Comparison of ENCODE assay signal across 9 cellular contexts in the genomic region with DNA sequence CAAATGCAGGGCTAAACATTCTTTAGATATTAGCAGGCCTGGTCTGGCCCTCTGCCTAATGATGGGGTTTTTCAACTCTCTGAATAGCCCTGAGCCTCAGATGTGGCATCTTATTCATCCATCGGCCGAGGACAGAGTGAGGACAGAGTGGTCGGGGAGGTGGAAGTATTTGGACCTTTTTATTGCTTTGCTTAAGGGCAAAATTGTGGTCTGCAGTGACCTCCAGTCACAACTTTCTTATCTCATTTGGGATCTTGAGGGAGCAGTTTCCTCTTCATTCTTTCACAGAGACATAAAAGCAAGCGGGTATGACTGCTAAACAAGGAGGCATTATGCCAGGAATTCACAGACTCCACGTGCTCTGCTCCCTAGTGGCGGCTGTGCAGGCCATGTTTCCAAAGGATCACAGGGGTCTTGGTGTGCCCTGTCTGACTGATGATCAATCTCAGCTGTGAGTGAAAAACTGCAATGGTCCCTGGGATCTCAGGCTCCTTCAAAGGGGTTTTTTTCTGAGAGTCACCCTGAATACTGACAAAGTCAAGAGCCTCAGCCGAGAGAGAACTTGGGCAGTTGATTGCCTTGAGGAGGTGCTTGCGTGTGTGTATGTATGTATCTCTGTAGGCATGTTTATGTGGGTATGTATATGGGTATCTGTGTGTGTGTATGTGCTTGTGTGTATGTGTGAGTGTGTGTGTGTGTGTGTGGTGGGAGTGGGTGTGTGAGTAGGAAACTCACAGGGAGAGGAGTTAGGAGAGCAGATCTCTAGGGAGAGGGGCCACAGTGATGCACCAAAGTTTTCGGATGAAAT. TPM values are rescaled to one million over a fixed set of nuclear protein-coding genes. Genes with fewer than 3 reads are reported as not detected.
DNase-seq lines count a peak whose midpoint lies in the region; ATAC-seq and TF ChIP-seq lines count a peak whose summit lies in the region.
"Had no signal": no experiment of that assay in that cellular context is flagged by ENCODE, and none has a peak within 500 bp of the region (broad histone marks: within the 10 kb centered on the region; RNA-seq: fewer than 3 reads in every experiment).

No MANE protein-coding gene starts in this region.

- peak; percentile 12 to 36; a peak in 2 of 4 replicates for TF ChIP-seq EP300 in SK-N-SH (IDR thresholded peaks at IDR 0.05; ENCODE audit: borderline replicate concordance in 1 of 2, low read depth in 1 of 2, low read length in 1 of 2)

- no peak overlapping the region for H3K14ac ChIP-seq in trophoblast cell (ENCODE audit: low read length)

- no peak overlapping the region for H2BK120ac ChIP-seq in trophoblast cell (ENCODE audit: insufficient read depth, low read length, poor library complexity)

- H3K79me2 ChIP-seq in GM23338 (replicated peaks; ENCODE audit: insufficient read depth), result no peaks in the 10 kb centered on the region
- no peaks in the 10 kb centered on the region for H3K79me2 ChIP-seq in SK-N-SH (ENCODE audit: insufficient read depth)
- no peaks in the 10 kb centered on the region for H3K79me2 ChIP-seq in trophoblast cell (ENCODE audit: control insufficient read depth, insufficient read depth, low read length, poor library complexity)

- H3K4me3 ChIP-seq in GM23338 (no peak overlapping the region), SK-N-SH (ENCODE audit: low read depth in 2 of 2, low read length in 1 of 2) (no peak overlapping the region), fibroblast of pulmonary artery (replicated peaks; ENCODE audit: low read depth, low read length) (no peak overlapping the region), trophoblast cell (ENCODE audit: low read depth, low read length) (no peak overlapping the region)

- peaks cover 2% of the 10 kb centered on the region for H3K79me1 ChIP-seq in trophoblast cell (ENCODE audit: low read length)

- H2AFZ ChIP-seq in GM23338 (no peak overlapping the region; the same call in 1 of the 2 replicates), SK-N-SH (ENCODE audit: low read depth) (peak overlapping the region; percentile 18), trophoblast cell (ENCODE audit: insufficient read depth, low read length, poor library complexity) (no peak overlapping the region)

- H4K91ac ChIP-seq in trophoblast cell (ENCODE audit: low read depth, low read length), result no peak overlapping the region

- peak overlapping the region; percentile 16 for H2BK12ac ChIP-seq in trophoblast cell (ENCODE audit: low read length)

- POLR2A ChIA-PET in SK-N-SH (lab: Yijun Ruan, JAX), result no interaction called here

- H3K9ac ChIP-seq in SK-N-SH (no peak overlapping the region), trophoblast cell (ENCODE audit: low read length) (no peak overlapping the region)

- no peaks in the 10 kb centered on the region for H3K4me1 Mint-ChIP-seq in GM23338
- H3K4me1 Mint-ChIP-seq in stimulated activated naive B cell treated with anti-CD40 and anti-IgM and Interleukin-4, amounts not matched to agents 10 μg/mL and 1 μg/mL and 100 μg/mL, for 72 hours, result no peaks in the 10 kb centered on the region

- H3K27ac Mint-ChIP-seq in GM23338, result no peak overlapping the region
- H3K27ac Mint-ChIP-seq in stimulated activated naive B cell treated with anti-CD40 and anti-IgM and Interleukin-4, amounts not matched to agents 10 μg/mL and 1 μg/mL and 100 μg/mL, for 72 hours, result no peak overlapping the region

- no peaks in the 10 kb centered on the region for H3K36me3 ChIP-seq in GM23338 (ENCODE audit: insufficient read depth)
- no peaks in the 10 kb centered on the region for H3K36me3 ChIP-seq in SK-N-SH (replicated peaks in 1 of 2; ENCODE audit: control insufficient read depth in 1 of 2, insufficient read depth in 2 of 2, low read length in 1 of 2)
- H3K36me3 ChIP-seq in trophoblast cell (ENCODE audit: control insufficient read depth in 1 of 2, insufficient read depth in 2 of 2, low read length in 2 of 2), result no peaks in the 10 kb centered on the region
- H3K36me3 ChIP-seq: neutrophil had no signal

- no peak overlapping the region for H4K8ac ChIP-seq in trophoblast cell (ENCODE audit: low read depth, low read length)

- H3K27me3 ChIP-seq in GM23338 (ENCODE audit: insufficient read depth) (no peaks in the 10 kb centered on the region), SK-N-SH (ENCODE audit: insufficient read depth) (no peaks in the 10 kb centered on the region), trophoblast cell (ENCODE audit: insufficient read depth, low read length) (peaks cover 8% of the 10 kb centered on the region)

- H4K12ac ChIP-seq in trophoblast cell (ENCODE audit: low read depth, low read length), result no peak overlapping the region

- H4K20me1 ChIP-seq in GM23338 (replicated peaks; ENCODE audit: insufficient read depth) (no peaks in the 10 kb centered on the region), SK-N-SH (ENCODE audit: insufficient read depth) (no peaks in the 10 kb centered on the region)

- no peak overlapping the region for H3K4ac ChIP-seq in trophoblast cell (ENCODE audit: low read depth, low read length)

- no peak overlapping the region for H3K18ac ChIP-seq in trophoblast cell (ENCODE audit: low read length)

- peak; percentile 30 for DNase-seq in GM23338 (ENCODE audit: low spot score)
- DNase-seq in SK-N-SH, result peak; percentile 31
- peak; percentile 77 for DNase-seq in fibroblast of pulmonary artery (ENCODE audit: low read depth)
- DNase-seq in trophoblast cell, result peak; percentile 59 to 68
- DNase-seq in stimulated activated naive B cell treated with anti-CD40 and anti-IgM and Interleukin-4, amounts not matched to agents 10 μg/mL and 1 μg/mL and 100 μg/mL, for 72 hours, result no peak
- DNase-seq in activated effector memory CD4-positive, alpha-beta T cell treated with Interleukin-2 at 50 U/mL for 16 hours, result no peak

- no peak overlapping the region for H3K4me3 Mint-ChIP-seq in GM23338
- no peak overlapping the region for H3K4me3 Mint-ChIP-seq in stimulated activated naive B cell treated with anti-CD40 and anti-IgM and Interleukin-4, amounts not matched to agents 10 μg/mL and 1 μg/mL and 100 μg/mL, for 72 hours

- no peaks in the 10 kb centered on the region for H3K9me2 ChIP-seq in GM23338 (ENCODE audit: insufficient read depth)
- no peaks in the 10 kb centered on the region for H3K9me2 ChIP-seq in SK-N-SH

- H3F3A ChIP-seq in GM23338 (replicated peaks; ENCODE audit: low read depth) (no peaks in the 10 kb centered on the region), SK-N-SH (replicated peaks; ENCODE audit: insufficient read depth) (peaks cover 22% of the 10 kb centered on the region)

- CTCF ChIA-PET in SK-N-SH (lab: Yijun Ruan, JAX), result no interaction called here

- H3K4me1 ChIP-seq in GM23338 (ENCODE audit: insufficient read depth) (no peaks in the 10 kb centered on the region), SK-N-SH (ENCODE audit: control insufficient read depth in 1 of 2, insufficient read depth in 2 of 2, low read depth in 1 of 2, low read length in 1 of 2) (peaks cover 9 to 10% of the 10 kb centered on the region in 2 experiments; a peak in 2 of 4 replicates), trophoblast cell (ENCODE audit: control insufficient read depth in 1 of 2, insufficient read depth in 2 of 2, low read length in 2 of 2) (peaks cover 4 to 9% of the 10 kb centered on the region in 2 experiments)

- H3K23ac ChIP-seq in trophoblast cell (ENCODE audit: low read length), result no peak overlapping the region

- H3K27me3 Mint-ChIP-seq in GM23338 (ENCODE audit: insufficient read depth, low read depth, poor library complexity), result no peaks in the 10 kb centered on the region
- H3K27me3 Mint-ChIP-seq in stimulated activated naive B cell treated with anti-CD40 and anti-IgM and Interleukin-4, amounts not matched to agents 10 μg/mL and 1 μg/mL and 100 μg/mL, for 72 hours, result peaks cover 10 to 19% of the 10 kb centered on the region in 2 donors

- ATAC-seq in GM23338 (peak; percentile 69), GM18502 (IDR thresholded peaks at IDR 0.05; ENCODE audit: poor library complexity, unreplicated experiment) (no peak), GM19463 (IDR thresholded peaks at IDR 0.05; ENCODE audit: unreplicated experiment) (no peak)
- no peak for ATAC-seq in stimulated activated naive B cell treated with anti-CD40 and anti-IgM and Interleukin-4, amounts not matched to agents 10 μg/mL and 1 μg/mL and 100 μg/mL, for 72 hours (replicated peaks)

- no peaks in the 10 kb centered on the region; the same call in 2 of the 3 replicates for H3K9me3 Mint-ChIP-seq in GM23338
- no peaks in the 10 kb centered on the region for H3K9me3 Mint-ChIP-seq in stimulated activated naive B cell treated with anti-CD40 and anti-IgM and Interleukin-4, amounts not matched to agents 10 μg/mL and 1 μg/mL and 100 μg/mL, for 72 hours

- 36% methylated on average over 9 of the region's 9 CpGs for WGBS in SK-N-SH (ENCODE audit: low lambda C conversion rate)
- no CpG with 5 or more reads among the region's 9 CpGs for WGBS in trophoblast cell (ENCODE audit: extremely low coverage, insufficient coverage, insufficient read length)

- H3K4me2 ChIP-seq in GM23338, result no peak overlapping the region
- peak overlapping the region; percentile 67 for H3K4me2 ChIP-seq in SK-N-SH
- H3K4me2 ChIP-seq in trophoblast cell (ENCODE audit: low read length), result peak overlapping the region; percentile 36

- no peak overlapping the region for H2AK5ac ChIP-seq in trophoblast cell (ENCODE audit: low read length)

- no peak for TF ChIP-seq RAD21 in SK-N-SH (IDR thresholded peaks at IDR 0.05; ENCODE audit: low read length)

- TF ChIP-seq CTCF in GM23338 (conservative IDR thresholded peaks at IDR 0.05; ENCODE audit: low read depth in 2 of 2) (peak; percentile 23 to 41; a peak in 2 of 4 replicates), SK-N-SH (IDR thresholded peaks at IDR 0.05) (peak; percentile 50), fibroblast of pulmonary artery (IDR thresholded peaks at IDR 0.05; ENCODE audit: low read length, missing control alignments) (peak; percentile 13)

- no peak overlapping the region for H3K27ac ChIP-seq in GM23338 (ENCODE audit: low read depth)
- H3K27ac ChIP-seq in SK-N-SH (ENCODE audit: low read depth in 2 of 2, low read length in 1 of 2), result peak overlapping the region; percentile 57 to 74
- H3K27ac ChIP-seq in trophoblast cell (ENCODE audit: low read depth, low read length), result no peak overlapping the region
- H3K27ac ChIP-seq: neutrophil had no signal

- H3K9me3 ChIP-seq in SK-N-SH (no peaks in the 10 kb centered on the region), trophoblast cell (ENCODE audit: insufficient read depth, low read depth, low read length) (peaks cover 2% of the 10 kb centered on the region)
- H3K9me3 ChIP-seq: neutrophil had no signal

- H3K36me3 Mint-ChIP-seq in GM23338 (ENCODE audit: low read depth), result no peaks in the 10 kb centered on the region
- no peaks in the 10 kb centered on the region for H3K36me3 Mint-ChIP-seq in stimulated activated naive B cell treated with anti-CD40 and anti-IgM and Interleukin-4, amounts not matched to agents 10 μg/mL and 1 μg/mL and 100 μg/mL, for 72 hours

- H2BK5ac ChIP-seq in trophoblast cell (ENCODE audit: low read depth, low read length, poor library complexity), result no peak overlapping the region

RNA-seq across cellular contexts. Expression of a gene that starts 47.6 kb away (rescaled TPM):
- 1.9 and 4.7 TPM in 2 replicates for total RNA-seq in GM23338 (2014; rRNA removed; shearing (Covaris generic))
- polyA plus RNA-seq in GM23338 (2016; fragmentation: Nextera tagmentation; extraction: Ambion mirVana) (0.80 and 1.7 TPM in 2 replicates), SK-N-SH (2012; rRNA removed) (0.30 and 1.2 TPM in 2 replicates)
- 1.0 and 1.1 TPM in 2 replicates for polyA plus RNA-seq in SK-N-SH (2012; cell fraction: cytosol; rRNA removed)
- 1.2 and 2.2 TPM in 2 replicates for polyA plus RNA-seq in SK-N-SH (2012; cell fraction: nucleus; rRNA removed)
- polyA plus RNA-seq in trophoblast cell (2013), result 0.22 and 0.29 TPM in 2 replicates

Comparison
In these comparisons a context has a peak if more than half of its experiments do, and no peak if none do; other contexts are left out.
1. DNase-seq: peak in GM23338 (single experiment), SK-N-SH (single experiment), fibroblast of pulmonary artery (single experiment) and trophoblast cell (2 of 2); none in stimulated activated naive B cell treated with anti-CD40 and anti-IgM and Interleukin-4, amounts not matched to agents 10 μg/mL and 1 μg/mL and 100 μg/mL, for 72 hours (single experiment) and activated effector memory CD4-positive, alpha-beta T cell treated with Interleukin-2 at 50 U/mL for 16 hours (single experiment).
2. H3K27ac ChIP-seq: peak in SK-N-SH (2 of 2); none in GM23338 (single experiment) and trophoblast cell (single experiment).
3. Peak in every context shown above with its lines, with median percentiles within 50 percentile points of each other: CTCF ChIP-seq.